ENCODE assay signal across 1 cellular context in the genomic region with DNA sequence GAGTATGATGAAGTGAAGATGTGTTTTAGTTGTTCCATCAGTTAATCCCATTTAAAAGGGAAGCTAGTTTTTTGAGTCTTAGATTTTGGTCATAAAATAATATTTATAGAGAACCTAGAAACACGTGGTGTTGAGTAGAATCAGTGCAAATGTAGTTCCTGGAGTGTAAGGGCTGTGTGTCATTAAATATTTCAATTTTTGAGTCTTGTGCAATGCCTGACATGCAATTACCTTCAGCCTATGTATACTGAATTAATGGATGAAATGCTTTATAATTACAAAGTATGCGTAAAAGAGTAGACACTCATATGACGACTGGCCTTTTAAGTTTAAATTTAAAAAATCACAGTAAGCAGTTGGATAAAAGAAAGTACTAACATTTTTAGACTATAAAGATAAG.
TF ChIP-seq lines count a peak whose summit lies in the region.

No MANE protein-coding gene starts in this region.

TF ChIP-seq in SK-N-SH treated with all-trans-retinoic acid at 6 μM for 48 hours, 23 proteins besides CTCF, POLR2A, EP300 and RAD21 (continued from another document):
- TF ChIP-seq CSRNP3 (CRISPR knock-in tag; IDR thresholded peaks at IDR 0.05) (no peak), BACH2 (CRISPR knock-in tag; IDR thresholded peaks at IDR 0.05; ENCODE audit: borderline replicate concordance) (no peak), ISL1 (CRISPR knock-in tag; IDR thresholded peaks at IDR 0.05) (no peak)
